Comparison of ENCODE assay signal across 23 cellular contexts in the genomic region with DNA sequence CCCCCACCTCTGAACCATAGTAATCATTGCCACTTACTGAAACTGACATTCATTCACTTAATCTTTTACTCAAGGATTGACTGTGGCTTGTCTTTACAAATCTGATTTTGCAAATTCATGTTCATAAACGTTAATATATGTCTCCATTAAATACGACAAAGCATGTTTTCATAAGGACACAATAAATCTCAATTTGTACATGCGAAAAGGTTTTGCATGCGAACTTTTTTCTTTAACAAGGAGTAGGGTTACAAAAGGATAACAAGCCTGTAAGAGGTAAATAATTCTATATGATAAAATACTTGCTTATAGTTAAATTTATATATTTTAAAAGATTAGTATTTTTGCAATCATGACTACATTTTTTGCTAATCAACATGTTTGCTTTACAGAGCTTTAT.
"Had no signal": no experiment of that assay in that cellular context is flagged by ENCODE, and none has a peak within 500 bp of the region (broad histone marks: within the 10 kb centered on the region; RNA-seq: fewer than 3 reads in every experiment).

No MANE protein-coding gene starts in this region.

- H3K36me3 ChIP-seq: colonic mucosa, esophagus muscularis mucosa, esophagus squamous epithelium, gastrocnemius medialis, gastroesophageal sphincter, heart left ventricle, heart right ventricle had no signal

- H3K27ac ChIP-seq: colonic mucosa, coronary artery, epithelial cell of prostate, esophagus muscularis mucosa, esophagus squamous epithelium, foreskin keratinocyte, gastrocnemius medialis, gastroesophageal sphincter, heart left ventricle, heart right ventricle had no signal

- H3K4me3 ChIP-seq: colonic mucosa, coronary artery, dorsolateral prefrontal cortex, esophagus muscularis mucosa, esophagus squamous epithelium, gastrocnemius medialis, gastroesophageal sphincter, heart left ventricle, heart right ventricle had no signal

- DNase-seq: colonic mucosa; cortex of kidney; dermis blood vessel endothelial cell; dorsolateral prefrontal cortex; effector CD4-positive, alpha-beta T cell; effector CD8-positive, alpha-beta T cell; effector memory CD4-positive, alpha-beta T cell; effector memory CD8-positive, alpha-beta T cell; endodermal cell; erythroblast; esophagus squamous epithelium; foreskin fibroblast; foreskin keratinocyte; foreskin melanocyte; gastrocnemius medialis; glutamatergic neuron; head of caudate nucleus; heart left ventricle; heart right ventricle had no signal

- H3K9me3 ChIP-seq: colonic mucosa, esophagus muscularis mucosa, esophagus squamous epithelium, gastrocnemius medialis, gastroesophageal sphincter, heart left ventricle, heart right ventricle had no signal

- H3K4me1 ChIP-seq: colonic mucosa, esophagus muscularis mucosa, esophagus squamous epithelium, foreskin keratinocyte, gastrocnemius medialis, gastroesophageal sphincter, heart left ventricle, heart right ventricle had no signal

- H3K27me3 ChIP-seq: colonic mucosa, dorsolateral prefrontal cortex, esophagus muscularis mucosa, esophagus squamous epithelium, foreskin keratinocyte, gastrocnemius medialis, gastroesophageal sphincter, heart left ventricle, heart right ventricle had no signal
